In the genomic region with DNA sequence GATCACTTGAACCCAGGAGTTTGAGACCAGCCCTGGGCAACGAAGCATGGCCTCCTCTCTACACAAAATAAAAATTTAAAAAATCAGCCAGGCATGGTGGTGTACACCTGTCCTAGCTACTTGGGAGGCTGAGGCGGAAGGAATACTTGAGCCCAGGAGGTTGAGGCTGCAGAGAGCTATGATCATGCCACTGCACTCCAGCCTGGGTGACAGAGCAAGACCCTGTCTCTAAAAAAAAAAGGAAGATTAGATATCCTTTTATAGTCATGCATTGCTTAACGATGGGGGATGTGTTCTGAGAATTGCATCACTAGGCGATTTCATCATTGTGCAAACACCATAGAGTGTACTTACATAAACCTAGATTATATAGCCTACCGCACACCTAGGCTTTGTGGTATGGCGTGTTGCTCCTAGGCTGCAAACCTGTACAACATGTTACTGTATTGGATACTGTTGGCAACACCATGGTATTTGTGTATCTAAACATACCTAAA, we compare ENCODE assay signal across 1 cellular context.
TF ChIP-seq lines count a peak whose summit lies in the region.

No MANE protein-coding gene starts in this region.

TF ChIP-seq in HepG2, 621 proteins besides CTCF, POLR2A, EP300 and RAD21 (continued from another document and continues in another):
- TF ChIP-seq, protein P1, sequence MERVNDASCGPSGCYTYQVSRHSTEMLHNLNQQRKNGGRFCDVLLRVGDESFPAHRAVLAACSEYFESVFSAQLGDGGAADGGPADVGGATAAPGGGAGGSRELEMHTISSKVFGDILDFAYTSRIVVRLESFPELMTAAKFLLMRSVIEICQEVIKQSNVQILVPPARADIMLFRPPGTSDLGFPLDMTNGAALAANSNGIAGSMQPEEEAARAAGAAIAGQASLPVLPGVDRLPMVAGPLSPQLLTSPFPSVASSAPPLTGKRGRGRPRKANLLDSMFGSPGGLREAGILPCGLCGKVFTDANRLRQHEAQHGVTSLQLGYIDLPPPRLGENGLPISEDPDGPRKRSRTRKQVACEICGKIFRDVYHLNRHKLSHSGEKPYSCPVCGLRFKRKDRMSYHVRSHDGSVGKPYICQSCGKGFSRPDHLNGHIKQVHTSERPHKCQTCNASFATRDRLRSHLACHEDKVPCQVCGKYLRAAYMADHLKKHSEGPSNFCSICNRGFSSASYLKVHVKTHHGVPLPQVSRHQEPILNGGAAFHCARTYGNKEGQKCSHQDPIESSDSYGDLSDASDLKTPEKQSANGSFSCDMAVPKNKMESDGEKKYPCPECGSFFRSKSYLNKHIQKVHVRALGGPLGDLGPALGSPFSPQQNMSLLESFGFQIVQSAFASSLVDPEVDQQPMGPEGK (CRISPR knock-in tag; IDR thresholded peaks at IDR 0.05), result peak; percentile 73
- no peak for TF ChIP-seq NONO (IDR thresholded peaks at IDR 0.05)
- peak; percentile 65; the same call in 1 of the 2 replicates for TF ChIP-seq NONO (CRISPR knock-in tag; conservative IDR thresholded peaks at IDR 0.05)
- TF ChIP-seq, protein P2, sequence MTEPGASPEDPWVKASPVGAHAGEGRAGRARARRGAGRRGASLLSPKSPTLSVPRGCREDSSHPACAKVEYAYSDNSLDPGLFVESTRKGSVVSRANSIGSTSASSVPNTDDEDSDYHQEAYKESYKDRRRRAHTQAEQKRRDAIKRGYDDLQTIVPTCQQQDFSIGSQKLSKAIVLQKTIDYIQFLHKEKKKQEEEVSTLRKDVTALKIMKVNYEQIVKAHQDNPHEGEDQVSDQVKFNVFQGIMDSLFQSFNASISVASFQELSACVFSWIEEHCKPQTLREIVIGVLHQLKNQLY (CRISPR knock-in tag; IDR thresholded peaks at IDR 0.05), result peak; percentile 69
- TF ChIP-seq, protein P3, sequence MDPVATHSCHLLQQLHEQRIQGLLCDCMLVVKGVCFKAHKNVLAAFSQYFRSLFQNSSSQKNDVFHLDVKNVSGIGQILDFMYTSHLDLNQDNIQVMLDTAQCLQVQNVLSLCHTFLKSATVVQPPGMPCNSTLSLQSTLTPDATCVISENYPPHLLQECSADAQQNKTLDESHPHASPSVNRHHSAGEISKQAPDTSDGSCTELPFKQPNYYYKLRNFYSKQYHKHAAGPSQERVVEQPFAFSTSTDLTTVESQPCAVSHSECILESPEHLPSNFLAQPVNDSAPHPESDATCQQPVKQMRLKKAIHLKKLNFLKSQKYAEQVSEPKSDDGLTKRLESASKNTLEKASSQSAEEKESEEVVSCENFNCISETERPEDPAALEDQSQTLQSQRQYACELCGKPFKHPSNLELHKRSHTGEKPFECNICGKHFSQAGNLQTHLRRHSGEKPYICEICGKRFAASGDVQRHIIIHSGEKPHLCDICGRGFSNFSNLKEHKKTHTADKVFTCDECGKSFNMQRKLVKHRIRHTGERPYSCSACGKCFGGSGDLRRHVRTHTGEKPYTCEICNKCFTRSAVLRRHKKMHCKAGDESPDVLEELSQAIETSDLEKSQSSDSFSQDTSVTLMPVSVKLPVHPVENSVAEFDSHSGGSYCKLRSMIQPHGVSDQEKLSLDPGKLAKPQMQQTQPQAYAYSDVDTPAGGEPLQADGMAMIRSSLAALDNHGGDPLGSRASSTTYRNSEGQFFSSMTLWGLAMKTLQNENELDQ (CRISPR knock-in tag; IDR thresholded peaks at IDR 0.05; ENCODE audit: borderline replicate concordance), result no peak
- TF ChIP-seq NFE2 (CRISPR knock-in tag; IDR thresholded peaks at IDR 0.05), result no peak
- TF ChIP-seq, protein P4, sequence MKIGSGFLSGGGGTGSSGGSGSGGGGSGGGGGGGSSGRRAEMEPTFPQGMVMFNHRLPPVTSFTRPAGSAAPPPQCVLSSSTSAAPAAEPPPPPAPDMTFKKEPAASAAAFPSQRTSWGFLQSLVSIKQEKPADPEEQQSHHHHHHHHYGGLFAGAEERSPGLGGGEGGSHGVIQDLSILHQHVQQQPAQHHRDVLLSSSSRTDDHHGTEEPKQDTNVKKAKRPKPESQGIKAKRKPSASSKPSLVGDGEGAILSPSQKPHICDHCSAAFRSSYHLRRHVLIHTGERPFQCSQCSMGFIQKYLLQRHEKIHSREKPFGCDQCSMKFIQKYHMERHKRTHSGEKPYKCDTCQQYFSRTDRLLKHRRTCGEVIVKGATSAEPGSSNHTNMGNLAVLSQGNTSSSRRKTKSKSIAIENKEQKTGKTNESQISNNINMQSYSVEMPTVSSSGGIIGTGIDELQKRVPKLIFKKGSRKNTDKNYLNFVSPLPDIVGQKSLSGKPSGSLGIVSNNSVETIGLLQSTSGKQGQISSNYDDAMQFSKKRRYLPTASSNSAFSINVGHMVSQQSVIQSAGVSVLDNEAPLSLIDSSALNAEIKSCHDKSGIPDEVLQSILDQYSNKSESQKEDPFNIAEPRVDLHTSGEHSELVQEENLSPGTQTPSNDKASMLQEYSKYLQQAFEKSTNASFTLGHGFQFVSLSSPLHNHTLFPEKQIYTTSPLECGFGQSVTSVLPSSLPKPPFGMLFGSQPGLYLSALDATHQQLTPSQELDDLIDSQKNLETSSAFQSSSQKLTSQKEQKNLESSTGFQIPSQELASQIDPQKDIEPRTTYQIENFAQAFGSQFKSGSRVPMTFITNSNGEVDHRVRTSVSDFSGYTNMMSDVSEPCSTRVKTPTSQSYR (CRISPR knock-in tag; IDR thresholded peaks at IDR 0.05; ENCODE audit: borderline replicate concordance), result peak; percentile 100
- TF ChIP-seq, protein P5, sequence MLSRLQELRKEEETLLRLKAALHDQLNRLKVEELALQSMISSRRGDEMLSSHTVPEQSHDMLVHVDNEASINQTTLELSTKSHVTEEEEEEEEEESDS (CRISPR knock-in tag; IDR thresholded peaks at IDR 0.05; ENCODE audit: borderline replicate concordance), result no peak
- TF ChIP-seq ZNF775 (CRISPR knock-in tag; IDR thresholded peaks at IDR 0.05; ENCODE audit: borderline replicate concordance), result no peak
- peak; percentile 75; the same call in 1 of the 2 replicates for TF ChIP-seq ZNF749 (CRISPR knock-in tag; IDR thresholded peaks at IDR 0.05; ENCODE audit: borderline replicate concordance)
- peak; percentile 52; the same call in 1 of the 2 replicates for TF ChIP-seq DNMT3B (CRISPR knock-in tag; conservative IDR thresholded peaks at IDR 0.05)
- peak; percentile 32 for TF ChIP-seq MED8 (CRISPR knock-in tag; IDR thresholded peaks at IDR 0.05; ENCODE audit: insufficient replicate concordance)
- TF ChIP-seq NFKBIZ (CRISPR knock-in tag; IDR thresholded peaks at IDR 0.05), result peak; percentile 93
- TF ChIP-seq TCF7 (IDR thresholded peaks at IDR 0.05; ENCODE audit: low read depth), result peak; percentile 54
- no peak for TF ChIP-seq ZNF24 (IDR thresholded peaks at IDR 0.05)
- TF ChIP-seq, protein P6, sequence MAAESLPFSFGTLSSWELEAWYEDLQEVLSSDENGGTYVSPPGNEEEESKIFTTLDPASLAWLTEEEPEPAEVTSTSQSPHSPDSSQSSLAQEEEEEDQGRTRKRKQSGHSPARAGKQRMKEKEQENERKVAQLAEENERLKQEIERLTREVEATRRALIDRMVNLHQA (CRISPR knock-in tag; IDR thresholded peaks at IDR 0.05), result 0 out of 2 replicates have a peak, but pooled peaks have one; percentile 58
- peak; percentile 88 for TF ChIP-seq RCOR2 (CRISPR knock-in tag; IDR thresholded peaks at IDR 0.05)
- TF ChIP-seq, protein P7, sequence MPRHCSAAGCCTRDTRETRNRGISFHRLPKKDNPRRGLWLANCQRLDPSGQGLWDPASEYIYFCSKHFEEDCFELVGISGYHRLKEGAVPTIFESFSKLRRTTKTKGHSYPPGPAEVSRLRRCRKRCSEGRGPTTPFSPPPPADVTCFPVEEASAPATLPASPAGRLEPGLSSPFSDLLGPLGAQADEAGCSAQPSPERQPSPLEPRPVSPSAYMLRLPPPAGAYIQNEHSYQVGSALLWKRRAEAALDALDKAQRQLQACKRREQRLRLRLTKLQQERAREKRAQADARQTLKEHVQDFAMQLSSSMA (CRISPR knock-in tag; IDR thresholded peaks at IDR 0.05), result no peak
- TF ChIP-seq, protein P8, sequence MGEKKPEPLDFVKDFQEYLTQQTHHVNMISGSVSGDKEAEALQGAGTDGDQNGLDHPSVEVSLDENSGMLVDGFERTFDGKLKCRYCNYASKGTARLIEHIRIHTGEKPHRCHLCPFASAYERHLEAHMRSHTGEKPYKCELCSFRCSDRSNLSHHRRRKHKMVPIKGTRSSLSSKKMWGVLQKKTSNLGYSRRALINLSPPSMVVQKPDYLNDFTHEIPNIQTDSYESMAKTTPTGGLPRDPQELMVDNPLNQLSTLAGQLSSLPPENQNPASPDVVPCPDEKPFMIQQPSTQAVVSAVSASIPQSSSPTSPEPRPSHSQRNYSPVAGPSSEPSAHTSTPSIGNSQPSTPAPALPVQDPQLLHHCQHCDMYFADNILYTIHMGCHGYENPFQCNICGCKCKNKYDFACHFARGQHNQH (CRISPR knock-in tag; IDR thresholded peaks at IDR 0.05), result peak; percentile 71; the same call in 1 of the 2 replicates
- no peak for TF ChIP-seq MAFF (IDR thresholded peaks at IDR 0.05; ENCODE audit: low read depth, low read length)
- TF ChIP-seq DMAP1 (CRISPR knock-in tag; IDR thresholded peaks at IDR 0.05), result peak; percentile 72
- TF ChIP-seq, protein P9, sequence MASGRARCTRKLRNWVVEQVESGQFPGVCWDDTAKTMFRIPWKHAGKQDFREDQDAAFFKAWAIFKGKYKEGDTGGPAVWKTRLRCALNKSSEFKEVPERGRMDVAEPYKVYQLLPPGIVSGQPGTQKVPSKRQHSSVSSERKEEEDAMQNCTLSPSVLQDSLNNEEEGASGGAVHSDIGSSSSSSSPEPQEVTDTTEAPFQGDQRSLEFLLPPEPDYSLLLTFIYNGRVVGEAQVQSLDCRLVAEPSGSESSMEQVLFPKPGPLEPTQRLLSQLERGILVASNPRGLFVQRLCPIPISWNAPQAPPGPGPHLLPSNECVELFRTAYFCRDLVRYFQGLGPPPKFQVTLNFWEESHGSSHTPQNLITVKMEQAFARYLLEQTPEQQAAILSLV (CRISPR knock-in tag; IDR thresholded peaks at IDR 0.05; ENCODE audit: borderline replicate concordance), result no peak
- peak; percentile 80 for TF ChIP-seq HNF4A (CRISPR knock-in tag; IDR thresholded peaks at IDR 0.05)
- no peak for TF ChIP-seq ZNF446 (CRISPR knock-in tag; IDR thresholded peaks at IDR 0.05)
- TF ChIP-seq, protein P10, sequence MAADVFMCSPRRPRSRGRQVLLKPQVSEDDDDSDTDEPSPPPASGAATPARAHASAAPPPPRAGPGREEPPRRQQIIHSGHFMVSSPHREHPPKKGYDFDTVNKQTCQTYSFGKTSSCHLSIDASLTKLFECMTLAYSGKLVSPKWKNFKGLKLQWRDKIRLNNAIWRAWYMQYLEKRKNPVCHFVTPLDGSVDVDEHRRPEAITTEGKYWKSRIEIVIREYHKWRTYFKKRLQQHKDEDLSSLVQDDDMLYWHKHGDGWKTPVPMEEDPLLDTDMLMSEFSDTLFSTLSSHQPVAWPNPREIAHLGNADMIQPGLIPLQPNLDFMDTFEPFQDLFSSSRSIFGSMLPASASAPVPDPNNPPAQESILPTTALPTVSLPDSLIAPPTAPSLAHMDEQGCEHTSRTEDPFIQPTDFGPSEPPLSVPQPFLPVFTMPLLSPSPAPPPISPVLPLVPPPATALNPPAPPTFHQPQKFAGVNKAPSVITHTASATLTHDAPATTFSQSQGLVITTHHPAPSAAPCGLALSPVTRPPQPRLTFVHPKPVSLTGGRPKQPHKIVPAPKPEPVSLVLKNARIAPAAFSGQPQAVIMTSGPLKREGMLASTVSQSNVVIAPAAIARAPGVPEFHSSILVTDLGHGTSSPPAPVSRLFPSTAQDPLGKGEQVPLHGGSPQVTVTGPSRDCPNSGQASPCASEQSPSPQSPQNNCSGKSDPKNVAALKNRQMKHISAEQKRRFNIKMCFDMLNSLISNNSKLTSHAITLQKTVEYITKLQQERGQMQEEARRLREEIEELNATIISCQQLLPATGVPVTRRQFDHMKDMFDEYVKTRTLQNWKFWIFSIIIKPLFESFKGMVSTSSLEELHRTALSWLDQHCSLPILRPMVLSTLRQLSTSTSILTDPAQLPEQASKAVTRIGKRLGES (CRISPR knock-in tag; IDR thresholded peaks at IDR 0.05; ENCODE audit: borderline replicate concordance), result no peak
- TF ChIP-seq JUN (CRISPR knock-in tag; IDR thresholded peaks at IDR 0.05), result peak; percentile 88
- no peak for TF ChIP-seq CENPX (CRISPR knock-in tag; IDR thresholded peaks at IDR 0.05)
- TF ChIP-seq HNRNPL (IDR thresholded peaks at IDR 0.05; ENCODE audit: low read depth, low read length), result no peak
- TF ChIP-seq ZFP36L1 (CRISPR knock-in tag; IDR thresholded peaks at IDR 0.05), result peak; percentile 51; the same call in 1 of the 2 replicates
- TF ChIP-seq ZFX (CRISPR knock-in tag; IDR thresholded peaks at IDR 0.05; ENCODE audit: low read depth), result no peak
- TF ChIP-seq, protein P11, sequence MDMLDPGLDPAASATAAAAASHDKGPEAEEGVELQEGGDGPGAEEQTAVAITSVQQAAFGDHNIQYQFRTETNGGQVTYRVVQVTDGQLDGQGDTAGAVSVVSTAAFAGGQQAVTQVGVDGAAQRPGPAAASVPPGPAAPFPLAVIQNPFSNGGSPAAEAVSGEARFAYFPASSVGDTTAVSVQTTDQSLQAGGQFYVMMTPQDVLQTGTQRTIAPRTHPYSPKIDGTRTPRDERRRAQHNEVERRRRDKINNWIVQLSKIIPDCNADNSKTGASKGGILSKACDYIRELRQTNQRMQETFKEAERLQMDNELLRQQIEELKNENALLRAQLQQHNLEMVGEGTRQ (IDR thresholded peaks at IDR 0.05; ENCODE audit: low read depth, low read length), result no peak
- TF ChIP-seq, protein P11 (CRISPR knock-in tag; IDR thresholded peaks at IDR 0.05; ENCODE audit: borderline replicate concordance), result peak; percentile 82; the same call in 1 of the 2 replicates
- TF ChIP-seq ZNF33B (CRISPR knock-in tag; IDR thresholded peaks at IDR 0.05), result 0 out of 2 replicates have a peak, but pooled peaks have one; percentile 36
- TF ChIP-seq, protein P12, sequence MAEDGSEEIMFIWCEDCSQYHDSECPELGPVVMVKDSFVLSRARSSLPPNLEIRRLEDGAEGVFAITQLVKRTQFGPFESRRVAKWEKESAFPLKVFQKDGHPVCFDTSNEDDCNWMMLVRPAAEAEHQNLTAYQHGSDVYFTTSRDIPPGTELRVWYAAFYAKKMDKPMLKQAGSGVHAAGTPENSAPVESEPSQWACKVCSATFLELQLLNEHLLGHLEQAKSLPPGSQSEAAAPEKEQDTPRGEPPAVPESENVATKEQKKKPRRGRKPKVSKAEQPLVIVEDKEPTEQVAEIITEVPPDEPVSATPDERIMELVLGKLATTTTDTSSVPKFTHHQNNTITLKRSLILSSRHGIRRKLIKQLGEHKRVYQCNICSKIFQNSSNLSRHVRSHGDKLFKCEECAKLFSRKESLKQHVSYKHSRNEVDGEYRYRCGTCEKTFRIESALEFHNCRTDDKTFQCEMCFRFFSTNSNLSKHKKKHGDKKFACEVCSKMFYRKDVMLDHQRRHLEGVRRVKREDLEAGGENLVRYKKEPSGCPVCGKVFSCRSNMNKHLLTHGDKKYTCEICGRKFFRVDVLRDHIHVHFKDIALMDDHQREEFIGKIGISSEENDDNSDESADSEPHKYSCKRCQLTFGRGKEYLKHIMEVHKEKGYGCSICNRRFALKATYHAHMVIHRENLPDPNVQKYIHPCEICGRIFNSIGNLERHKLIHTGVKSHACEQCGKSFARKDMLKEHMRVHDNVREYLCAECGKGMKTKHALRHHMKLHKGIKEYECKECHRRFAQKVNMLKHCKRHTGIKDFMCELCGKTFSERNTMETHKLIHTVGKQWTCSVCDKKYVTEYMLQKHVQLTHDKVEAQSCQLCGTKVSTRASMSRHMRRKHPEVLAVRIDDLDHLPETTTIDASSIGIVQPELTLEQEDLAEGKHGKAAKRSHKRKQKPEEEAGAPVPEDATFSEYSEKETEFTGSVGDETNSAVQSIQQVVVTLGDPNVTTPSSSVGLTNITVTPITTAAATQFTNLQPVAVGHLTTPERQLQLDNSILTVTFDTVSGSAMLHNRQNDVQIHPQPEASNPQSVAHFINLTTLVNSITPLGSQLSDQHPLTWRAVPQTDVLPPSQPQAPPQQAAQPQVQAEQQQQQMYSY (CRISPR knock-in tag; IDR thresholded peaks at IDR 0.05), result no peak
